Comparison of ENCODE assay signal across 8 cellular contexts in genomic region chr18:13500227-13500865, GRCh38.
DNase-seq lines count a peak whose midpoint lies in the region; ATAC-seq, FAIRE-seq and TF ChIP-seq lines count a peak whose summit lies in the region.

No MANE protein-coding gene starts in this region.

- CTCF ChIA-PET in A673 (lab: Charles Lee), result no interaction called here

- no peaks in the 10 kb centered on the region for H3F3A ChIP-seq in Loucy (ENCODE audit: low read depth)

- peak; percentile 92 for FAIRE-seq in islet of Langerhans (lab: Jason Lieb, UNC)

- intact Hi-C loops in A673 (cut with micrococcal nuclease; ENCODE audit: unreplicated experiment), result no loop called here

- WGBS in thymus, result 70% methylated on average over 23 of the region's 23 CpGs

- DNase-seq in A673 (ENCODE audit: low spot score) (peak; percentile 53), astrocyte of the cerebellum (ENCODE audit: low read depth) (peak; percentile 81), RPMI8226 (no peak), UCSD-AML1 (lab: John Stamatoyannopoulos, UW; ENCODE audit: unreplicated experiment) (no peak)

- H3K4me3 ChIP-seq in A673 (ENCODE audit: low read depth, low read length, poor library complexity, severe bottlenecking) (no peak overlapping the region), Loucy (ENCODE audit: low read length, poor library complexity, severe bottlenecking) (no peak overlapping the region), astrocyte of the cerebellum (ENCODE audit: low read depth, low read length) (peak overlapping the region; percentile 5), thymus (ENCODE audit: low read length) (no peak overlapping the region)

- no peak for ATAC-seq in GM19351 (IDR thresholded peaks at IDR 0.05; ENCODE audit: unreplicated experiment)

- BruUV-seq in A673 (replicated peaks; lab: Mats Ljungman, UMichigan), result no TSS peak

- H3K79me2 ChIP-seq in Loucy (ENCODE audit: insufficient read depth, low read length), result peaks cover 3% of the 10 kb centered on the region; the same call in 1 of the 2 replicates

- H3K4me1 ChIP-seq in A673 (ENCODE audit: insufficient read depth, low read length, poor library complexity, severe bottlenecking) (peaks cover 6% of the 10 kb centered on the region), Loucy (ENCODE audit: insufficient read depth, low read length, poor library complexity, severe bottlenecking) (peaks cover 33% of the 10 kb centered on the region), thymus (ENCODE audit: control insufficient read depth, insufficient read depth, low read length) (peaks cover 35% of the 10 kb centered on the region)

- POLR2A ChIA-PET in A673 (lab: Charles Lee; ENCODE audit: low non-redundant PET), result no interaction called here

- H4K20me1 ChIP-seq in Loucy (ENCODE audit: insufficient read depth, low read length, poor library complexity, severe bottlenecking), result no peaks in the 10 kb centered on the region

- no peak overlapping the region for H3K9ac ChIP-seq in Loucy (ENCODE audit: low read depth, low read length, poor library complexity, severe bottlenecking)

- no peak overlapping the region for H2AFZ ChIP-seq in Loucy (ENCODE audit: low read length)

- H3K36me3 ChIP-seq in A673 (ENCODE audit: insufficient read depth, low read length, poor library complexity, severe bottlenecking) (no peaks in the 10 kb centered on the region), Loucy (ENCODE audit: insufficient read depth, low read length) (peaks cover 15% of the 10 kb centered on the region; the same call in 1 of the 2 replicates), thymus (ENCODE audit: control insufficient read depth, insufficient read depth) (peaks cover 42% of the 10 kb centered on the region)

- no peak overlapping the region for H3K27ac ChIP-seq in A673 (ENCODE audit: low read depth, low read length, poor library complexity, severe bottlenecking)
- peak overlapping the region; percentile 67 for H3K27ac ChIP-seq in thymus (ENCODE audit: low read depth)

- H3K9me2 ChIP-seq in Loucy (replicated peaks; ENCODE audit: low read depth, low read length), result no peaks in the 10 kb centered on the region

- in situ Hi-C loops in astrocyte of the cerebellum (cut with HindIII; ENCODE audit: low sequenced_read_pairs), result no loop called here

- TF ChIP-seq CTCF in A673 (conservative IDR thresholded peaks at IDR 0.05; ENCODE audit: low read depth, low read length) (no peak), Loucy (conservative IDR thresholded peaks at IDR 0.05; ENCODE audit: low read length) (no peak), astrocyte of the cerebellum (IDR thresholded peaks at IDR 0.05; ENCODE audit: low read depth, low read length, missing control alignments) (no peak)

- H3K27me3 ChIP-seq in A673 (replicated peaks; ENCODE audit: insufficient read depth, low read depth, low read length, poor library complexity) (no peaks in the 10 kb centered on the region), Loucy (ENCODE audit: insufficient read depth, low read length, poor library complexity, severe bottlenecking) (no peaks in the 10 kb centered on the region), thymus (ENCODE audit: control insufficient read depth, insufficient read depth) (no peaks in the 10 kb centered on the region)

- peak overlapping the region; percentile 31 for H3K4me2 ChIP-seq in Loucy (ENCODE audit: low read depth, low read length, poor library complexity, severe bottlenecking)

- peaks cover 9% of the 10 kb centered on the region for H3K9me3 ChIP-seq in A673 (ENCODE audit: low read depth, low read length, poor library complexity, severe bottlenecking)
- H3K9me3 ChIP-seq in Loucy (ENCODE audit: insufficient read depth, low read depth, low read length), result no peaks in the 10 kb centered on the region; the same call in 1 of the 2 replicates
- H3K9me3 ChIP-seq in thymus (ENCODE audit: control insufficient read depth), result no peaks in the 10 kb centered on the region

Comparison
In these comparisons a context has a peak if more than half of its experiments do, and no peak if none do; other contexts are left out.
1. DNase-seq: peak in A673 (single experiment) and astrocyte of the cerebellum (single experiment); none in RPMI8226 (single experiment) and UCSD-AML1 (single experiment).